13 cellular contexts compared by ENCODE assay signal in genomic region chr5:142319105-142319504, GRCh38. TPM values are rescaled to one million over a fixed set of nuclear protein-coding genes. Genes with fewer than 3 reads are reported as not detected.
DNase-seq lines count a peak whose midpoint lies in the region; ATAC-seq and TF ChIP-seq lines count a peak whose summit lies in the region.
"Had no signal": no experiment of that assay in that cellular context is flagged by ENCODE, and none has a peak within 500 bp of the region (broad histone marks: within the 10 kb centered on the region; RNA-seq: fewer than 3 reads in every experiment).

No MANE protein-coding gene starts in this region.

- peak overlapping the region; percentile 100 for H3K4me2 ChIP-seq in GM23338
- H3K4me2 ChIP-seq: KMS-11 had no signal

- no peak for DNase-seq in AG09309 (ENCODE audit: low read depth)
- no peak for DNase-seq in GM23338 (ENCODE audit: low spot score)
- no peak for DNase-seq in brain microvascular endothelial cell
- no peak for DNase-seq in lower lobe of right lung
- DNase-seq: activated CD4-positive, alpha-beta T cell treated with anti-CD3 and anti-CD28 coated beads for 36 hours; Caco-2; stimulated activated naive CD4-positive, alpha-beta T cell treated with Interleukin-2 at 50 U/mL for 16 hours had no signal

- H3K9me3 Mint-ChIP-seq in GM23338: peaks cover 7% of the 10 kb centered on the region
- H3K9me3 Mint-ChIP-seq in stimulated activated memory B cell treated with anti-CD40 and anti-IgM and Interleukin-4, amounts not matched to agents 10 μg/mL and 1 μg/mL and 100 μg/mL, for 72 hours: no peaks in the 10 kb centered on the region
- H3K9me3 Mint-ChIP-seq: activated T-helper 2 cell treated with anti-CD3 and anti-CD28 coated beads, Interferon-gamma antibody, Interleukin-2, Interleukin-4, amounts not matched to agents 10 μg/mL and 5 μg/mL and 100 μg/mL, durations not matched to agents 14 hours and 24 hours and 36 hours had no signal

- H3K36me3 ChIP-seq in GM23338 (ENCODE audit: insufficient read depth) (peaks cover 63% of the 10 kb centered on the region), brain microvascular endothelial cell (replicated peaks) (peaks cover 36% of the 10 kb centered on the region), lower lobe of right lung (peaks cover 7% of the 10 kb centered on the region)

- no peak for TF ChIP-seq CTCF in AG09309 (IDR thresholded peaks at IDR 0.05; ENCODE audit: control insufficient read depth, insufficient read depth, low read depth, low read length, missing control alignments)
- no peak for TF ChIP-seq CTCF in GM23338 (conservative IDR thresholded peaks at IDR 0.05; ENCODE audit: low read depth in 2 of 2)
- TF ChIP-seq CTCF in brain microvascular endothelial cell (IDR thresholded peaks at IDR 0.05; ENCODE audit: low read depth, low read length, missing control alignments): no peak
- no peak for TF ChIP-seq CTCF in lower lobe of right lung (IDR thresholded peaks at IDR 0.05)

- H3K27me3 Mint-ChIP-seq in GM23338 (ENCODE audit: insufficient read depth, low read depth, poor library complexity): peaks cover 15% of the 10 kb centered on the region
- H3K27me3 Mint-ChIP-seq in stimulated activated memory B cell treated with anti-CD40 and anti-IgM and Interleukin-4, amounts not matched to agents 10 μg/mL and 1 μg/mL and 100 μg/mL, for 72 hours: peaks cover 91% of the 10 kb centered on the region

- peaks cover 97% of the 10 kb centered on the region for H3K36me3 Mint-ChIP-seq in GM23338 (ENCODE audit: low read depth)
- H3K36me3 Mint-ChIP-seq in stimulated activated memory B cell treated with anti-CD40 and anti-IgM and Interleukin-4, amounts not matched to agents 10 μg/mL and 1 μg/mL and 100 μg/mL, for 72 hours: no peaks in the 10 kb centered on the region

- H3K9me2 ChIP-seq in GM23338 (ENCODE audit: insufficient read depth): no peaks in the 10 kb centered on the region

- peaks cover 100% of the 10 kb centered on the region for H3K79me2 ChIP-seq in GM23338 (replicated peaks; ENCODE audit: insufficient read depth)

- no peak overlapping the region for H2AFZ ChIP-seq in GM23338

- H3F3A ChIP-seq in GM23338 (replicated peaks; ENCODE audit: low read depth): peaks cover 70% of the 10 kb centered on the region

- intact Hi-C loops in lower lobe of right lung (cut with DNase I): no loop called here

- H3K4me1 Mint-ChIP-seq in GM23338: peaks cover 73% of the 10 kb centered on the region
- peaks cover 8% of the 10 kb centered on the region for H3K4me1 Mint-ChIP-seq in stimulated activated memory B cell treated with anti-CD40 and anti-IgM and Interleukin-4, amounts not matched to agents 10 μg/mL and 1 μg/mL and 100 μg/mL, for 72 hours

- H3K4me3 ChIP-seq in AG09309 (ENCODE audit: control insufficient read depth, low read depth, low read length) (peak overlapping the region; percentile 4; the same call in 1 of the 2 replicates), GM23338 (peak overlapping the region; percentile 98), brain microvascular endothelial cell (ENCODE audit: low read depth, low read length) (peak overlapping the region; percentile 98), lower lobe of right lung (peak overlapping the region; percentile 76)

- H3K27ac Mint-ChIP-seq in GM23338: peak overlapping the region; percentile 58; the same call in 1 of the 2 replicates
- H3K27ac Mint-ChIP-seq in stimulated activated memory B cell treated with anti-CD40 and anti-IgM and Interleukin-4, amounts not matched to agents 10 μg/mL and 1 μg/mL and 100 μg/mL, for 72 hours: no peak overlapping the region
- H3K27ac Mint-ChIP-seq: activated CD4-positive, alpha-beta T cell treated with anti-CD3 and anti-CD28 coated beads for 36 hours; activated T-helper 2 cell treated with anti-CD3 and anti-CD28 coated beads, Interferon-gamma antibody, Interleukin-2, Interleukin-4, amounts not matched to agents 10 μg/mL and 5 μg/mL and 100 μg/mL, durations not matched to agents 14 hours and 24 hours and 36 hours had no signal

- H3K4me3 Mint-ChIP-seq in GM23338: peak overlapping the region; percentile 100
- H3K4me3 Mint-ChIP-seq in stimulated activated memory B cell treated with anti-CD40 and anti-IgM and Interleukin-4, amounts not matched to agents 10 μg/mL and 1 μg/mL and 100 μg/mL, for 72 hours: no peak overlapping the region
- H3K4me3 Mint-ChIP-seq: activated CD4-positive, alpha-beta T cell treated with anti-CD3 and anti-CD28 coated beads for 36 hours had no signal

- peaks cover 76% of the 10 kb centered on the region for H3K4me1 ChIP-seq in GM23338 (ENCODE audit: insufficient read depth)
- H3K4me1 ChIP-seq in lower lobe of right lung: peaks cover 93% of the 10 kb centered on the region

- peak overlapping the region; percentile 59 for H3K27ac ChIP-seq in GM23338 (ENCODE audit: low read depth)
- peak overlapping the region; percentile 34 for H3K27ac ChIP-seq in brain microvascular endothelial cell
- peak overlapping the region; percentile 97 for H3K27ac ChIP-seq in lower lobe of right lung
- H3K27ac ChIP-seq: KMS-11 had no signal

- ATAC-seq in GM23338 (no peak), lower lobe of right lung (peak; percentile 31 to 46), GM18517 (IDR thresholded peaks at IDR 0.05; ENCODE audit: unreplicated experiment) (no peak), GM21515 (IDR thresholded peaks at IDR 0.05; ENCODE audit: unreplicated experiment) (no peak), HG03196 (IDR thresholded peaks at IDR 0.05; ENCODE audit: unreplicated experiment) (no peak)
- no peak for ATAC-seq in stimulated activated memory B cell treated with anti-CD40 and anti-IgM and Interleukin-4, amounts not matched to agents 10 μg/mL and 1 μg/mL and 100 μg/mL, for 72 hours
- ATAC-seq: activated CD4-positive, alpha-beta T cell treated with anti-CD3 and anti-CD28 coated beads for 36 hours had no signal

- H4K20me1 ChIP-seq in GM23338 (replicated peaks; ENCODE audit: insufficient read depth): peaks cover 99% of the 10 kb centered on the region

- H3K9me3 ChIP-seq in lower lobe of right lung: no peaks in the 10 kb centered on the region
- H3K9me3 ChIP-seq: Caco-2 had no signal

- in situ Hi-C loops in brain microvascular endothelial cell (cut with HindIII; ENCODE audit: low pct_ligation_motif_present, low sequenced_read_pairs): loop anchor here (25.0 kb wide), 1 partner anchor 218 kb away; no protein-coding TSS in a partner anchor

- H3K27me3 ChIP-seq in GM23338 (ENCODE audit: insufficient read depth): no peaks in the 10 kb centered on the region
- no peaks in the 10 kb centered on the region for H3K27me3 ChIP-seq in brain microvascular endothelial cell (replicated peaks)
- H3K27me3 ChIP-seq in lower lobe of right lung (ENCODE audit: low read depth): peaks cover 23% of the 10 kb centered on the region

TF ChIP-seq in GM23338, 12 proteins besides CTCF, POLR2A, EP300 and RAD21 (continues in another document):
- TF ChIP-seq ZNF331 (CRISPR knock-in tag; IDR thresholded peaks at IDR 0.05; ENCODE audit: low read depth) (no peak), CREB1 (CRISPR knock-in tag; IDR thresholded peaks at IDR 0.05; ENCODE audit: low read depth) (no peak), EZH2 (IDR thresholded peaks at IDR 0.05; ENCODE audit: low read depth, unreplicated experiment) (no peak), EZH2phosphoT487 (IDR thresholded peaks at IDR 0.05; ENCODE audit: unreplicated experiment) (no peak), STAT1 (IDR thresholded peaks at IDR 0.05; ENCODE audit: unreplicated experiment) (no peak), JUNB (IDR thresholded peaks at IDR 0.05; ENCODE audit: unreplicated experiment) (no peak), ZNF114 (CRISPR knock-in tag; IDR thresholded peaks at IDR 0.05) (no peak), NANOG (IDR thresholded peaks at IDR 0.05; ENCODE audit: borderline replicate concordance) (no peak), POLR2AphosphoS5 (IDR thresholded peaks at IDR 0.05; ENCODE audit: low read depth) (no peak)
- TF ChIP-seq, protein P1, sequence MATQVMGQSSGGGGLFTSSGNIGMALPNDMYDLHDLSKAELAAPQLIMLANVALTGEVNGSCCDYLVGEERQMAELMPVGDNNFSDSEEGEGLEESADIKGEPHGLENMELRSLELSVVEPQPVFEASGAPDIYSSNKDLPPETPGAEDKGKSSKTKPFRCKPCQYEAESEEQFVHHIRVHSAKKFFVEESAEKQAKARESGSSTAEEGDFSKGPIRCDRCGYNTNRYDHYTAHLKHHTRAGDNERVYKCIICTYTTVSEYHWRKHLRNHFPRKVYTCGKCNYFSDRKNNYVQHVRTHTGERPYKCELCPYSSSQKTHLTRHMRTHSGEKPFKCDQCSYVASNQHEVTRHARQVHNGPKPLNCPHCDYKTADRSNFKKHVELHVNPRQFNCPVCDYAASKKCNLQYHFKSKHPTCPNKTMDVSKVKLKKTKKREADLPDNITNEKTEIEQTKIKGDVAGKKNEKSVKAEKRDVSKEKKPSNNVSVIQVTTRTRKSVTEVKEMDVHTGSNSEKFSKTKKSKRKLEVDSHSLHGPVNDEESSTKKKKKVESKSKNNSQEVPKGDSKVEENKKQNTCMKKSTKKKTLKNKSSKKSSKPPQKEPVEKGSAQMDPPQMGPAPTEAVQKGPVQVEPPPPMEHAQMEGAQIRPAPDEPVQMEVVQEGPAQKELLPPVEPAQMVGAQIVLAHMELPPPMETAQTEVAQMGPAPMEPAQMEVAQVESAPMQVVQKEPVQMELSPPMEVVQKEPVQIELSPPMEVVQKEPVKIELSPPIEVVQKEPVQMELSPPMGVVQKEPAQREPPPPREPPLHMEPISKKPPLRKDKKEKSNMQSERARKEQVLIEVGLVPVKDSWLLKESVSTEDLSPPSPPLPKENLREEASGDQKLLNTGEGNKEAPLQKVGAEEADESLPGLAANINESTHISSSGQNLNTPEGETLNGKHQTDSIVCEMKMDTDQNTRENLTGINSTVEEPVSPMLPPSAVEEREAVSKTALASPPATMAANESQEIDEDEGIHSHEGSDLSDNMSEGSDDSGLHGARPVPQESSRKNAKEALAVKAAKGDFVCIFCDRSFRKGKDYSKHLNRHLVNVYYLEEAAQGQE (IDR thresholded peaks at IDR 0.05; ENCODE audit: unreplicated experiment): no peak

RNA-seq across cellular contexts. Expression of gene SPRY4, which starts 5.7 kb away (rescaled TPM):
- total RNA-seq in GM23338 (2014; rRNA removed; shearing (Covaris generic)): 177 and 240 TPM in 2 replicates
- polyA plus RNA-seq in GM23338 (2016; fragmentation: Nextera tagmentation; extraction: Ambion mirVana): 70.6 and 70.9 TPM in 2 replicates
- 42.7 TPM for total RNA-seq in lower lobe of right lung

Comparison
In these comparisons a context has a peak if more than half of its experiments do, and no peak if none do; other contexts are left out.
1. H3K4me3 ChIP-seq: peak in every context shown above with its lines; median percentile 98 in GM23338; 98 in brain microvascular endothelial cell; 76 in lower lobe of right lung; 4 in AG09309.
2. ATAC-seq: peak in lower lobe of right lung (2 of 2); none in GM23338 (single experiment), stimulated activated memory B cell treated with anti-CD40 and anti-IgM and Interleukin-4, amounts not matched to agents 10 μg/mL and 1 μg/mL and 100 μg/mL, for 72 hours (single experiment), GM18517 (single experiment), GM21515 (single experiment) and HG03196 (single experiment).
3. H3K27ac ChIP-seq: peak in every context shown above with its lines; median percentile 97 in lower lobe of right lung; 59 in GM23338; 34 in brain microvascular endothelial cell.